28 cellular contexts compared by ENCODE assay signal in genomic region chr7:4093035-4093434, GRCh38.
"Had no signal": no experiment of that assay in that cellular context is flagged by ENCODE, and none has a peak within 500 bp of the region (broad histone marks: within the 10 kb centered on the region; RNA-seq: fewer than 3 reads in every experiment).

No MANE protein-coding gene starts in this region.

- FAIRE-seq: keratinocyte had no signal

- H3K27ac Mint-ChIP-seq: mesothelial cell of epicardium; naive thymus-derived CD4-positive, alpha-beta T cell; natural killer cell treated with Interleukin-12 subunit alpha and Interleukin-12 subunit beta and Interleukin-15 and Interleukin-18, amount 100 ng/mL, for 72 hours; progenitor cell of endocrine pancreas; stimulated activated naive B cell treated with anti-CD40 and anti-IgM and Interleukin-4, amounts not matched to agents 10 μg/mL and 1 μg/mL and 100 μg/mL, for 72 hours had no signal

- H3K27me3 Mint-ChIP-seq: progenitor cell of endocrine pancreas had no signal

- H3K36me3 Mint-ChIP-seq: natural killer cell treated with Interleukin-12 subunit alpha and Interleukin-12 subunit beta and Interleukin-15 and Interleukin-18, amount 100 ng/mL, for 72 hours had no signal

- H3K9me3 ChIP-seq: ovary, testis, thyroid gland, transverse colon, vagina had no signal

- H3K36me3 ChIP-seq: left ventricle myocardium inferior, ovary, stomach, thyroid gland, transverse colon, upper lobe of left lung, vagina had no signal

- ATAC-seq: left cardiac atrium; naive thymus-derived CD4-positive, alpha-beta T cell; right cardiac atrium; sciatic nerve; stimulated activated naive B cell treated with anti-CD40 and anti-IgM and Interleukin-4, amounts not matched to agents 10 μg/mL and 1 μg/mL and 100 μg/mL, for 72 hours; stimulated activated naive CD8-positive, alpha-beta T cell treated with anti-CD3 and anti-CD28 coated beads, Interleukin-15, Interleukin-2, amounts not matched to agents 100 U/mL and 50 U/mL, for 24 hours had no signal

- H3K4me1 Mint-ChIP-seq: mesothelial cell of epicardium; stimulated activated naive B cell treated with anti-CD40 and anti-IgM and Interleukin-4, amounts not matched to agents 10 μg/mL and 1 μg/mL and 100 μg/mL, for 72 hours had no signal

- H3K9me3 Mint-ChIP-seq: natural killer cell treated with Interleukin-12 subunit alpha and Interleukin-12 subunit beta and Interleukin-15 and Interleukin-18, amount 100 ng/mL, for 72 hours had no signal

- H3K4me1 ChIP-seq: left ventricle myocardium inferior, stomach, testis, thyroid gland, upper lobe of left lung had no signal

- DNase-seq: hippocampal formation; kidney glomerular epithelial cell; left cardiac atrium; left ventricle myocardium inferior; mesendoderm; naive thymus-derived CD4-positive, alpha-beta T cell; ovary; retina; right cardiac atrium; stimulated activated CD4-positive, alpha-beta T cell treated with anti-CD3 and anti-CD28 coated beads, Interleukin-12 subunit alpha, Interleukin-12 subunit beta, amount 100 ng/mL, for 4 hours; stimulated activated CD4-positive, alpha-beta T cell treated with anti-CD3 and anti-CD28 coated beads, Interleukin-15, amount 100 ng/mL, for 24 hours; stimulated activated CD4-positive, alpha-beta T cell treated with anti-CD3 and anti-CD28 coated beads, Interleukin-2, amount 100 ng/mL, for 24 hours; stimulated activated CD4-positive, alpha-beta T cell treated with anti-CD3 and anti-CD28 coated beads, Interleukin-4, amount 100 ng/mL, for 1 hour; stimulated activated naive B cell treated with anti-CD40 and anti-IgM and Interleukin-4, amounts not matched to agents 10 μg/mL and 1 μg/mL and 100 μg/mL, for 72 hours; stimulated activated naive CD8-positive, alpha-beta T cell treated with anti-CD3 and anti-CD28 coated beads, Interleukin-15, Interleukin-2, amounts not matched to agents 100 U/mL and 50 U/mL, for 24 hours; stomach; testis; thyroid gland; transverse colon had no signal

- H3K4me3 ChIP-seq: left ventricle myocardium inferior, lung, ovary, skin epidermis, stomach, testis, thyroid gland, transverse colon, upper lobe of left lung, vagina had no signal

- H3K4me3 Mint-ChIP-seq: mesothelial cell of epicardium; natural killer cell treated with Interleukin-12 subunit alpha and Interleukin-12 subunit beta and Interleukin-15 and Interleukin-18, amount 100 ng/mL, for 72 hours; stimulated activated naive B cell treated with anti-CD40 and anti-IgM and Interleukin-4, amounts not matched to agents 10 μg/mL and 1 μg/mL and 100 μg/mL, for 72 hours had no signal
